26 cellular contexts compared by ENCODE assay signal in genomic region chrX:65874110-65874509, GRCh38.
A peak's percentile ranks its signal among the peaks of the same experiment; 100 is the strongest.
DNase-seq lines count a peak whose midpoint lies in the region; ATAC-seq and TF ChIP-seq lines count a peak whose summit lies in the region.
"Had no signal": no experiment of that assay in that cellular context is flagged by ENCODE, and none has a peak within 500 bp of the region (broad histone marks: within the 10 kb centered on the region; RNA-seq: fewer than 3 reads in every experiment).

No MANE protein-coding gene starts in this region.

- CTCF ChIA-PET in CD4-positive, alpha-beta T cell (lab: Charles Lee): no interaction called here

- no peak overlapping the region for H2AFZ ChIP-seq in Karpas-422 (ENCODE audit: low read length)
- H2AFZ ChIP-seq: GM23248 had no signal

- no peaks in the 10 kb centered on the region for H3K9me2 ChIP-seq in Karpas-422 (replicated peaks; ENCODE audit: insufficient read depth, low read length)
- H3K9me2 ChIP-seq: SK-N-SH had no signal

- H3K9me3 ChIP-seq in T-helper 17 cell (ENCODE audit: control insufficient read depth, low read length, poor library complexity, severe bottlenecking) (no peaks in the 10 kb centered on the region), aorta (ENCODE audit: control insufficient read depth, low read length) (no peaks in the 10 kb centered on the region), Karpas-422 (ENCODE audit: low read length) (no peaks in the 10 kb centered on the region; the same call in 1 of the 2 replicates)
- no peaks in the 10 kb centered on the region for H3K9me3 ChIP-seq in CD4-positive, alpha-beta T cell (ENCODE audit: control insufficient read depth, low read length)
- H3K9me3 ChIP-seq: SK-N-SH had no signal

- H3K27me3 ChIP-seq in aorta (ENCODE audit: control insufficient read depth in 1 of 2, insufficient read depth in 2 of 2, low read length in 1 of 2): no peaks in the 10 kb centered on the region
- no peaks in the 10 kb centered on the region for H3K27me3 ChIP-seq in CD4-positive, alpha-beta T cell (ENCODE audit: control insufficient read depth, insufficient read depth, low read length)
- H3K27me3 ChIP-seq in Karpas-422 (ENCODE audit: low read length): no peaks in the 10 kb centered on the region

- POLR2A ChIA-PET in CD4-positive, alpha-beta T cell (lab: Charles Lee): no interaction called here

- intact Hi-C loops in aorta (cut with DNase I): no loop called here
- intact Hi-C loops in CD4-positive, alpha-beta T cell (cut with DNase I, micrococcal nuclease): no loop called here

- peak overlapping the region; percentile 57 for H3K27ac Mint-ChIP-seq in T-helper 17 cell
- H3K27ac Mint-ChIP-seq in immature natural killer cell: no peak overlapping the region
- no peak overlapping the region for H3K27ac Mint-ChIP-seq in CD4-positive, alpha-beta T cell
- H3K27ac Mint-ChIP-seq: B cell, H9, HFFc6 had no signal

- H3K36me3 ChIP-seq in aorta (ENCODE audit: control insufficient read depth in 1 of 2, insufficient read depth in 2 of 2, low read length in 1 of 2) (no peaks in the 10 kb centered on the region), Karpas-422 (ENCODE audit: insufficient read depth, low read length) (no peaks in the 10 kb centered on the region)

- no peaks in the 10 kb centered on the region for H3K79me2 ChIP-seq in Karpas-422 (ENCODE audit: low read length)

- no peak for TF ChIP-seq CTCF in CD4-positive, alpha-beta T cell (IDR thresholded peaks at IDR 0.05)

- H3K4me1 Mint-ChIP-seq in T-helper 17 cell (peaks cover 14% of the 10 kb centered on the region), immature natural killer cell (peaks cover 43 to 53% of the 10 kb centered on the region in 2 donors)
- peaks cover 15% of the 10 kb centered on the region for H3K4me1 Mint-ChIP-seq in CD4-positive, alpha-beta T cell (ENCODE audit: low read depth)

- no peak overlapping the region for H3K4me2 ChIP-seq in Karpas-422 (ENCODE audit: low read depth, low read length, poor library complexity, severe bottlenecking)
- H3K4me2 ChIP-seq: SK-N-SH had no signal

- H3K4me1 ChIP-seq in aorta (ENCODE audit: control insufficient read depth in 1 of 2, insufficient read depth in 2 of 2, low read length in 2 of 2): no peaks in the 10 kb centered on the region
- H3K4me1 ChIP-seq in Karpas-422 (ENCODE audit: low read length): no peaks in the 10 kb centered on the region

- no peak for ATAC-seq in T-helper 17 cell
- ATAC-seq in aorta (ENCODE audit: low FRiP score): peak; percentile 15
- ATAC-seq in CD4-positive, alpha-beta T cell (ENCODE audit: poor library complexity): no peak
- ATAC-seq in HG02588 (IDR thresholded peaks at IDR 0.05; ENCODE audit: unreplicated experiment): no peak
- ATAC-seq: PC-3 had no signal

- WGBS in aorta, 2 donors: 41 to 60% methylated on average over 3 of the region's 3 CpGs

- DNase-seq in H4 (ENCODE audit: low spot score) (peak; percentile 2), T-helper 17 cell (no peak), immature natural killer cell (no peak), aorta (no peak), Karpas-422 (no peak)
- DNase-seq in CD4-positive, alpha-beta T cell: no peak
- DNase-seq: CD8-positive, alpha-beta memory T cell; DMS 273 treated with DMSO at 0.1 percent for 48 hours; DMS79; EL; GF-D8; H9; HFFc6; KBM-7; MM.1S; NCI-H2029; NCI-H446 treated with DMSO at 0.1 percent for 48 hours; NCI-H526; NCI-H82; NK-92 treated with Interleukin-12 subunit alpha and Interleukin-12 subunit beta, amount 100 ng/mL, for 24 hours; SK-N-SH had no signal

- H3K27me3 Mint-ChIP-seq in T-helper 17 cell (no peaks in the 10 kb centered on the region), immature natural killer cell (ENCODE audit: low read depth in 3 of 3) (peaks cover 2 to 12% (median 7%) of the 10 kb centered on the region in 3 donors)
- H3K27me3 Mint-ChIP-seq in CD4-positive, alpha-beta T cell: no peaks in the 10 kb centered on the region
- H3K27me3 Mint-ChIP-seq: B cell had no signal

- peaks cover 0 to 2% (median 0%) of the 10 kb centered on the region in 6 donors for H3K9me3 Mint-ChIP-seq in immature natural killer cell
- no peaks in the 10 kb centered on the region for H3K9me3 Mint-ChIP-seq in CD4-positive, alpha-beta T cell
- H3K9me3 Mint-ChIP-seq: HFFc6 had no signal

- H3K36me3 Mint-ChIP-seq in T-helper 17 cell (ENCODE audit: low read depth) (peaks cover 2% of the 10 kb centered on the region), immature natural killer cell (peaks cover 0 to 4% (median 0%) of the 10 kb centered on the region in 3 donors)
- no peaks in the 10 kb centered on the region for H3K36me3 Mint-ChIP-seq in CD4-positive, alpha-beta T cell (ENCODE audit: low read depth)

- H3K4me3 ChIP-seq in aorta (ENCODE audit: low read length in 2 of 2) (no peak overlapping the region), Karpas-422 (ENCODE audit: low read length) (no peak overlapping the region)
- H3K4me3 ChIP-seq: GM23248 had no signal

- no peak overlapping the region for H3K9ac ChIP-seq in Karpas-422 (ENCODE audit: low read length)
- H3K9ac ChIP-seq: GM23248, SK-N-SH had no signal

- no peaks in the 10 kb centered on the region for H4K20me1 ChIP-seq in Karpas-422 (ENCODE audit: insufficient read depth, low read depth, low read length)

- no peak overlapping the region for H3K4me3 Mint-ChIP-seq in T-helper 17 cell
- H3K4me3 Mint-ChIP-seq in immature natural killer cell: peak overlapping the region in 3 of 5 donors; percentile 7 to 63 (median 46)
- no peak overlapping the region for H3K4me3 Mint-ChIP-seq in CD4-positive, alpha-beta T cell
- H3K4me3 Mint-ChIP-seq: B cell, H9, HFFc6 had no signal

- H3K27ac ChIP-seq in aorta (ENCODE audit: low read depth in 1 of 2, low read length in 2 of 2): no peak overlapping the region
- H3K27ac ChIP-seq in CD4-positive, alpha-beta T cell (ENCODE audit: low read depth, low read length): no peak overlapping the region
- H3K27ac ChIP-seq in Karpas-422 (ENCODE audit: low read length): no peak overlapping the region
- H3K27ac ChIP-seq: C4-2B, GM23248 had no signal

Comparison
In these comparisons a context has a peak if more than half of its experiments do, and no peak if none do; other contexts are left out.
1. H3K4me3 Mint-ChIP-seq: peak in immature natural killer cell (3 of 5); none in T-helper 17 cell (single experiment) and CD4-positive, alpha-beta T cell (single experiment).